ENCODE assay signal across 8 cellular contexts in genomic region chr19:3471954-3472655, GRCh38. TPM values are rescaled to one million over a fixed set of nuclear protein-coding genes. Genes with fewer than 3 reads are reported as not detected.
A peak's percentile ranks its signal among the peaks of the same experiment; 100 is the strongest.
DNase-seq lines count a peak whose midpoint lies in the region; ATAC-seq and TF ChIP-seq lines count a peak whose summit lies in the region.

No MANE protein-coding gene starts in this region.

- no peaks in the 10 kb centered on the region for H3K9me2 ChIP-seq in hepatocyte (replicated peaks; ENCODE audit: insufficient read depth)

- no peaks in the 10 kb centered on the region for H4K20me1 ChIP-seq in KMS-11 (ENCODE audit: insufficient read depth)
- H4K20me1 ChIP-seq in hepatocyte (ENCODE audit: insufficient read depth, poor library complexity, severe bottlenecking), result no peaks in the 10 kb centered on the region

- no peaks in the 10 kb centered on the region for H3K9me3 ChIP-seq in hepatocyte (ENCODE audit: low read depth)

- H3K27me3 Mint-ChIP-seq in activated naive CD4-positive, alpha-beta T cell treated with anti-CD3 and anti-CD28 coated beads, Interleukin-2, amount 10 ng/mL, durations not matched to agents 7 days and 5 days, result no peaks in the 10 kb centered on the region

- H3K36me3 ChIP-seq in KMS-11 (ENCODE audit: insufficient read depth), result no peaks in the 10 kb centered on the region
- no peaks in the 10 kb centered on the region for H3K36me3 ChIP-seq in hepatocyte (replicated peaks; ENCODE audit: insufficient read depth, low read depth)

- TF ChIP-seq CTCF in AG09319 (IDR thresholded peaks at IDR 0.05; ENCODE audit: low read depth, low read length), result peak; percentile 88
- TF ChIP-seq CTCF in KMS-11 (conservative IDR thresholded peaks at IDR 0.05; ENCODE audit: low read depth, low read length), result peak; percentile 86
- peak; percentile 64 for TF ChIP-seq CTCF in hepatocyte (IDR thresholded peaks at IDR 0.05; ENCODE audit: poor library complexity)

- H3K9me3 Mint-ChIP-seq in activated naive CD4-positive, alpha-beta T cell treated with anti-CD3 and anti-CD28 coated beads, Interleukin-2, amount 10 ng/mL, durations not matched to agents 7 days and 5 days, result peaks cover 5% of the 10 kb centered on the region

- H3K79me2 ChIP-seq in KMS-11 (ENCODE audit: insufficient read depth, low read depth) (no peaks in the 10 kb centered on the region), hepatocyte (no peaks in the 10 kb centered on the region)

- peaks cover 24% of the 10 kb centered on the region for H3K27me3 ChIP-seq in KMS-11 (ENCODE audit: insufficient read depth, low read depth)
- no peaks in the 10 kb centered on the region for H3K27me3 ChIP-seq in hepatocyte

- H3K4me2 ChIP-seq in KMS-11 (no peak overlapping the region), hepatocyte (no peak overlapping the region)

- no peak overlapping the region for H3K4me3 Mint-ChIP-seq in activated naive CD4-positive, alpha-beta T cell treated with anti-CD3 and anti-CD28 coated beads, Interleukin-2, amount 10 ng/mL, durations not matched to agents 7 days and 5 days

- H2AFZ ChIP-seq in KMS-11 (ENCODE audit: low read depth) (no peak overlapping the region), hepatocyte (no peak overlapping the region)

- no peak for ATAC-seq in GM18873 (IDR thresholded peaks at IDR 0.05; ENCODE audit: low FRiP score, unreplicated experiment)

- H3K4me1 Mint-ChIP-seq in activated naive CD4-positive, alpha-beta T cell treated with anti-CD3 and anti-CD28 coated beads, Interleukin-2, amount 10 ng/mL, durations not matched to agents 7 days and 5 days, result no peaks in the 10 kb centered on the region

- no peak overlapping the region for H3K27ac Mint-ChIP-seq in activated naive CD4-positive, alpha-beta T cell treated with anti-CD3 and anti-CD28 coated beads, Interleukin-2, amount 10 ng/mL, durations not matched to agents 7 days and 5 days

- H3K27ac ChIP-seq in KMS-11 (no peak overlapping the region), hepatocyte (no peak overlapping the region)

- CTCF ChIA-PET in activated naive CD4-positive, alpha-beta T cell treated with anti-CD3 and anti-CD28 coated beads, Interleukin-2, amount 10 ng/mL, durations not matched to agents 7 days and 5 days (lab: Charles Lee), result interaction anchor here (0.6 to 1.7 kb wide), 13 partner anchors 12 to 261 kb away, joined by 3 to 15 read pairs (median 3); partner anchors contain the start of gene SMIM44

- 48% methylated on average over 24 of the region's 24 CpGs for WGBS in hepatocyte (ENCODE audit: low lambda C conversion rate, missing lambda C conversion rate)

- no peaks in the 10 kb centered on the region for H3K4me1 ChIP-seq in KMS-11 (ENCODE audit: low read depth, poor library complexity, severe bottlenecking)
- H3K4me1 ChIP-seq in hepatocyte (ENCODE audit: insufficient read depth), result peaks cover 19% of the 10 kb centered on the region

- no peak overlapping the region for H3K4me3 ChIP-seq in KMS-11 (IDR thresholded peaks at IDR 0.05; ENCODE audit: insufficient read depth, low read depth, low read length)
- no peak overlapping the region for H3K4me3 ChIP-seq in hepatocyte

- H3K9ac ChIP-seq in KMS-11, result no peak overlapping the region

- no peak for DNase-seq in AG09319 (ENCODE audit: extremely low read depth, low read depth)
- DNase-seq in activated naive CD4-positive, alpha-beta T cell treated with anti-CD3 and anti-CD28 coated beads, Interleukin-2, amount 10 ng/mL, durations not matched to agents 7 days and 5 days, result peak; percentile 50
- DNase-seq in hepatocyte (ENCODE audit: low spot score), result no peak
- DNase-seq in stimulated activated CD8-positive, alpha-beta memory T cell treated with anti-CD3 and anti-CD28 coated beads, Interleukin-4, amount 100 ng/mL, for 24 hours (ENCODE audit: low read depth), result peak; percentile 24
- no peak for DNase-seq in NCI-H1436 (lab: John Stamatoyannopoulos, UW)
- DNase-seq in kidney glomerular epithelial cell (lab: John Stamatoyannopoulos, UW), result no peak

- H3K36me3 Mint-ChIP-seq in activated naive CD4-positive, alpha-beta T cell treated with anti-CD3 and anti-CD28 coated beads, Interleukin-2, amount 10 ng/mL, durations not matched to agents 7 days and 5 days, result peaks cover 2% of the 10 kb centered on the region

RNA-seq across cellular contexts. Expression of gene SMIM24, which starts 8.2 kb away (rescaled TPM):
- 81.2 and 85.5 TPM in 2 replicates for total RNA-seq in hepatocyte
- 114 and 151 TPM in 2 replicates for polyA plus RNA-seq in hepatocyte

RNA-seq across cellular contexts. Expression of gene SMIM44, which starts 11.1 kb away (rescaled TPM):
- total RNA-seq in hepatocyte, result not detected in 2 replicates
- not detected in 2 replicates for polyA plus RNA-seq in hepatocyte

RNA-seq across cellular contexts. Expression of gene DOHH, which starts 28.4 kb away (rescaled TPM):
- total RNA-seq in hepatocyte, result 10.9 and 14.9 TPM in 2 replicates
- 17.6 and 28.2 TPM in 2 replicates for polyA plus RNA-seq in hepatocyte

RNA-seq across cellular contexts. Expression of gene FZR1, which starts 34.0 kb away (rescaled TPM):
- 18.1 and 32.1 TPM in 2 replicates for total RNA-seq in hepatocyte
- polyA plus RNA-seq in hepatocyte, result 51.0 and 51.9 TPM in 2 replicates

Comparison
In these comparisons a context has a peak if more than half of its experiments do, and no peak if none do; other contexts are left out.
1. DNase-seq: peak in activated naive CD4-positive, alpha-beta T cell treated with anti-CD3 and anti-CD28 coated beads, Interleukin-2, amount 10 ng/mL, durations not matched to agents 7 days and 5 days (single experiment) and stimulated activated CD8-positive, alpha-beta memory T cell treated with anti-CD3 and anti-CD28 coated beads, Interleukin-4, amount 100 ng/mL, for 24 hours (single experiment); none in AG09319 (single experiment), hepatocyte (single experiment), NCI-H1436 (single experiment) and kidney glomerular epithelial cell (single experiment).
2. Peak in every context shown above with its lines, with median percentiles within 50 percentile points of each other: CTCF ChIP-seq.